ENCODE assay signal across 7 cellular contexts in the genomic region with DNA sequence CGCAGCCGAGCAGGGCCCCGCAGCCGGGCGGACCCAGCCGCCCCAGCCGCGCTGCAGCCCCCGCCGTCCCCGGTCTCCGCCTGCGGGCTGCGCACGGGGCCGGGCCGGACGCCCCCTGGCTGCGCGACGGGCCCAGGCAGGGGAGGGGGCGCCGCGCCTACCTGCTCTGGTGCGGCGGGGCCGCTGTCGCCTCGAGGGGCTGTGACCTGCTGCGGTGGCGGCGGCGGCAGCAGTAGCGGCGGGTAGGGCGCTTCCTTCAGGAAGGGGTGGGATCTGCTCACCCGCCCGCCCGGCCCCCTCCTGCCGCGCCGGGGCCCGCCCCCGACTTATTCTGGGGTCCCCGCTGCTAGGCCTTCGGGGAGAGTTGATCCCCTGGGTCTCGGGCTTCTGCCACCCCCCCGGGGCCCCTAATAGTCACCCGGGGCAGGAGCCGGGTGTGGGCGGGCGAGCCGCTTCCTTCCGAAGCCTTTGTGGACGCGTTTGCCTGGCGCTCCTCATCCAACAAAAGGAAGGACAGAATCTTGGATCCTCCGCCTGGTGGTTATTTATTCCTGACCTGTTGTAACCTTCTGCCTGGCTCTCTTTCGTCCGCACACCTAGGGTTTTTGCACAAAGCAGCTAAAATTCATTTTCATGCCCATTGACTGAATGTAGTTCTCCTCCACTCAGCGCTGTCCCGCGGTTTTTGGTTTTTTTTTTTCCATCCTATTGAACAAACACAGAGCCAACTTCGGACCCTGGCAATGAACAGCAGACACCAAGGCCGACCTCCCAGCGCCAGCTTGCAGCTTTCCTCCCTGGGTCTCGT. TPM values are rescaled to one million over a fixed set of nuclear protein-coding genes. Genes with fewer than 3 reads are reported as not detected.
DNase-seq lines count a peak whose midpoint lies in the region; ATAC-seq and TF ChIP-seq lines count a peak whose summit lies in the region.

A gene (minus strand): TSS at position 244 of the 808 bp plus-strand sequence. CDS start 57,331 bp downstream, outside the sequence.

- in situ Hi-C loops in GM13977 (cut with MboI; ENCODE audit: low pct_unique_long_range_greater_than_20kb, low sequenced_read_pairs, unreplicated experiment): no loop called here

- H3K27me3 ChIP-seq in right cardiac atrium (ENCODE audit: control insufficient read depth, insufficient read depth): no peaks in the 10 kb centered on the region
- no peaks in the 10 kb centered on the region for H3K27me3 ChIP-seq in rectal smooth muscle tissue (ENCODE audit: control insufficient read depth, insufficient read depth, low read length)

- peaks cover 5 to 7% (median 5%) of the 10 kb centered on the region in 3 donors for H3K4me1 Mint-ChIP-seq in IgD-negative memory B cell
- H3K4me1 Mint-ChIP-seq in activated naive CD8-positive, alpha-beta T cell treated with anti-CD3 and anti-CD28 coated beads for 36 hours: peaks cover 12% of the 10 kb centered on the region

- H3K9me3 ChIP-seq in right cardiac atrium (ENCODE audit: control insufficient read depth, low read length): no peaks in the 10 kb centered on the region

- no peak within 1 kb of the TSS for H3K9ac ChIP-seq in rectal smooth muscle tissue (ENCODE audit: low read length)

- H3K36me3 ChIP-seq in rectal smooth muscle tissue (ENCODE audit: control insufficient read depth, insufficient read depth, low read length): no peaks in the 10 kb centered on the region

- H3K4me3 ChIP-seq in right cardiac atrium (ENCODE audit: low read length): peak within 1 kb of the TSS; percentile 88
- H3K4me3 ChIP-seq in rectal smooth muscle tissue (ENCODE audit: low read length): peak within 1 kb of the TSS; percentile 48

- WGBS in right cardiac atrium: 4% methylated on average over 66 of the region's 67 CpGs

- peaks cover 0 to 2% (median 0%) of the 10 kb centered on the region in 3 donors for H3K9me3 Mint-ChIP-seq in IgD-negative memory B cell
- H3K9me3 Mint-ChIP-seq in activated naive CD8-positive, alpha-beta T cell treated with anti-CD3 and anti-CD28 coated beads for 36 hours: no peaks in the 10 kb centered on the region

- H3K36me3 Mint-ChIP-seq in IgD-negative memory B cell: no peaks in the 10 kb centered on the region
- no peaks in the 10 kb centered on the region for H3K36me3 Mint-ChIP-seq in activated naive CD8-positive, alpha-beta T cell treated with anti-CD3 and anti-CD28 coated beads for 36 hours

- H3K4me3 Mint-ChIP-seq in IgD-negative memory B cell: peak within 1 kb of the TSS; percentile 47 to 78 (median 56)
- peak within 1 kb of the TSS; percentile 65 for H3K4me3 Mint-ChIP-seq in activated naive CD8-positive, alpha-beta T cell treated with anti-CD3 and anti-CD28 coated beads for 36 hours

- intact Hi-C loops in right cardiac atrium (cut with DNase I): no loop called here

- peaks cover 38% of the 10 kb centered on the region for H3K27me3 Mint-ChIP-seq in IgD-negative memory B cell
- H3K27me3 Mint-ChIP-seq in activated naive CD8-positive, alpha-beta T cell treated with anti-CD3 and anti-CD28 coated beads for 36 hours: peaks cover 73% of the 10 kb centered on the region

- H3K4me1 ChIP-seq in right cardiac atrium (ENCODE audit: control insufficient read depth, insufficient read depth, low read length) (peaks cover 6% of the 10 kb centered on the region), rectal smooth muscle tissue (ENCODE audit: control insufficient read depth, insufficient read depth, low read length) (peaks cover 2% of the 10 kb centered on the region)

- no peak for TF ChIP-seq CTCF in GM13977 (IDR thresholded peaks at IDR 0.05; ENCODE audit: extremely low read depth, insufficient read depth, missing control alignments)

- H3K27ac ChIP-seq in right cardiac atrium (ENCODE audit: low read length) (peak within 1 kb of the TSS; percentile 10), rectal smooth muscle tissue (ENCODE audit: low read depth, low read length) (no peak within 1 kb of the TSS)

- H3K27ac Mint-ChIP-seq in IgD-negative memory B cell: peak within 1 kb of the TSS in 1 of 3 donors; percentile 21
- no peak within 1 kb of the TSS for H3K27ac Mint-ChIP-seq in activated naive CD8-positive, alpha-beta T cell treated with anti-CD3 and anti-CD28 coated beads for 36 hours

- DNase-seq in DMS53 treated with DMSO at 0.1 percent for 48 hours (lab: John Stamatoyannopoulos, UW; ENCODE audit: unreplicated experiment): peak; percentile 26
- peak; percentile 24 for DNase-seq in activated naive CD8-positive, alpha-beta T cell treated with anti-CD3 and anti-CD28 coated beads for 36 hours
- DNase-seq in right cardiac atrium: peak; percentile 42 to 79 (median 74)
- DNase-seq in GM13977 (ENCODE audit: low spot score): no peak

- ATAC-seq in right cardiac atrium (peak; percentile 85 to 89), GM19463 (IDR thresholded peaks at IDR 0.05; ENCODE audit: unreplicated experiment) (no peak)

RNA-seq across cellular contexts. Expression of the gene that starts here (rescaled TPM):
- polyA plus RNA-seq in IgD-negative memory B cell (not detected), right cardiac atrium (13.6 TPM)
- total RNA-seq in activated naive CD8-positive, alpha-beta T cell treated with anti-CD3 and anti-CD28 coated beads for 36 hours: not detected
- total RNA-seq in right cardiac atrium: 10 to 100 TPM; 11.3 to 18.6 (median 15.7) TPM

Comparison
In these comparisons a context has a peak if more than half of its experiments do, and no peak if none do; other contexts are left out.
1. RNA of the gene that starts here (total RNA-seq): 11.3 to 18.6 TPM in right cardiac atrium; not detected in activated naive CD8-positive, alpha-beta T cell treated with anti-CD3 and anti-CD28 coated beads for 36 hours; every median in the first group is over 10 times any median in the second.
2. RNA of the gene that starts here (polyA plus RNA-seq): 13.6 TPM in right cardiac atrium (single experiment); not detected in IgD-negative memory B cell (single experiment); every median in the first group is over 10 times any median in the second.
3. Peak in DNase-seq in activated naive CD8-positive, alpha-beta T cell treated with anti-CD3 and anti-CD28 coated beads for 36 hours; RNA of the gene not detected or under 1 TPM.